1 cellular context compared by ENCODE assay signal in the genomic region with DNA sequence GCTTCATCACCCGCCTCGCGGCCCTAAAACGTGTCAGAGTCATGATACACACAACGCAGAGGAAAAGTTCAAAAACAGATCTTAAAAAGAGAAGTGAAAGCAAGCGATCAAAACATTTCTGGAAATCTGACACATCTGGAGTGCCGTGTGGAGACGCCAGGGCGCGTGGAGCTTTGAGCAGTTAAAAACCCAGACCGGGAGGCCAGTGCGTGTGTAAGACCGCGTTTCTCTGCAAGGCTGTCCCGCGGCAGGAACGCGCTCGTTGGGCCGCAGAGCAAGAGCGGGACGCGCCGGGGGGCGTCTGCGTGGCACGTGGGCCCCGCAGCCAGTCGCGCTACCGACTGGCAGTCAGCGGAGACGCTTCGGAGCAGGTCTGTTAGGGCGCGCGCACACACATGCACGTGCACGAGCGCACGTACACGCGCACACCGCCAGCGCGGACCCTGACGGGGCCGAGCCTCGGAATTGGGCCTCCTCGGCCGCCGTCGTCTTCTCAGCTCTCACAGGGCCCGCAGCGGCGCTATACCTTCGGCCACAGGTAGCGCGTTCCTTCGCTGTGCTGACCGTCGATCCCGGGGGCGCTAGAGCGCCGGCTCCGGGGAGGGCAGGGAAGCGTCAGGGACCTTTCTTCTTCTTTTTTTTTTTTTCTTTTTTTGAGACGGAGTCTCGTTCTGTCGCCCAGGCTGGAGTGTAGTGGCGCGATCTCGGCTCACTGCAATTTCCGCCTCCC.
TF ChIP-seq lines count a peak whose summit lies in the region.

No MANE protein-coding gene starts in this region.

TF ChIP-seq in HepG2, 621 proteins besides CTCF, POLR2A, EP300 and RAD21 (continued from another document and continues in another):
- TF ChIP-seq, protein P1, sequence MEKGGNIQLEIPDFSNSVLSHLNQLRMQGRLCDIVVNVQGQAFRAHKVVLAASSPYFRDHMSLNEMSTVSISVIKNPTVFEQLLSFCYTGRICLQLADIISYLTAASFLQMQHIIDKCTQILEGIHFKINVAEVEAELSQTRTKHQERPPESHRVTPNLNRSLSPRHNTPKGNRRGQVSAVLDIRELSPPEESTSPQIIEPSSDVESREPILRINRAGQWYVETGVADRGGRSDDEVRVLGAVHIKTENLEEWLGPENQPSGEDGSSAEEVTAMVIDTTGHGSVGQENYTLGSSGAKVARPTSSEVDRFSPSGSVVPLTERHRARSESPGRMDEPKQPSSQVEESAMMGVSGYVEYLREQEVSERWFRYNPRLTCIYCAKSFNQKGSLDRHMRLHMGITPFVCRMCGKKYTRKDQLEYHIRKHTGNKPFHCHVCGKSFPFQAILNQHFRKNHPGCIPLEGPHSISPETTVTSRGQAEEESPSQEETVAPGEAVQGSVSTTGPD (CRISPR knock-in tag; IDR thresholded peaks at IDR 0.05), result no peak
- TF ChIP-seq JUND (CRISPR knock-in tag; IDR thresholded peaks at IDR 0.05) (no peak; the same call in 1 of the 2 replicates), ELF1 (CRISPR knock-in tag; IDR thresholded peaks at IDR 0.05) (peak; percentile 39; the same call in 1 of the 2 replicates), ZNF142 (CRISPR knock-in tag; IDR thresholded peaks at IDR 0.05) (peak; percentile 77), FLYWCH1 (CRISPR knock-in tag; IDR thresholded peaks at IDR 0.05) (no peak), PITX1 (CRISPR knock-in tag; IDR thresholded peaks at IDR 0.05) (peak; percentile 81; the same call in 1 of the 2 replicates), ESRRA (CRISPR knock-in tag; IDR thresholded peaks at IDR 0.05; ENCODE audit: low read depth) (peak; percentile 65), ZNF550 (CRISPR knock-in tag; IDR thresholded peaks at IDR 0.05; ENCODE audit: borderline replicate concordance) (0 out of 2 replicates have a peak, but pooled peaks have one; percentile 81), KDM5B (CRISPR knock-in tag; IDR thresholded peaks at IDR 0.05; ENCODE audit: borderline replicate concordance) (peak; percentile 97), IRX3 (CRISPR knock-in tag; IDR thresholded peaks at IDR 0.05; ENCODE audit: borderline replicate concordance, low read depth) (peak; percentile 91; the same call in 1 of the 2 replicates), KDM3A (CRISPR knock-in tag; IDR thresholded peaks at IDR 0.05; ENCODE audit: low read depth) (peak; percentile 70; the same call in 1 of the 2 replicates), GLI4 (CRISPR knock-in tag; IDR thresholded peaks at IDR 0.05; ENCODE audit: borderline replicate concordance) (no peak), MAZ (IDR thresholded peaks at IDR 0.05; ENCODE audit: borderline replicate concordance, low read depth, low read length) (no peak), MAZ (CRISPR knock-in tag; IDR thresholded peaks at IDR 0.05; ENCODE audit: low read depth) (peak; percentile 60; the same call in 1 of the 2 replicates), ATM (IDR thresholded peaks at IDR 0.05; ENCODE audit: borderline replicate concordance) (no peak), GATAD1 (CRISPR knock-in tag; IDR thresholded peaks at IDR 0.05) (peak; percentile 79), GABPB1 (CRISPR knock-in tag; IDR thresholded peaks at IDR 0.05) (peak; percentile 83), ZFY (CRISPR knock-in tag; IDR thresholded peaks at IDR 0.05) (peak; percentile 86), ZNF552 (CRISPR knock-in tag; IDR thresholded peaks at IDR 0.05; ENCODE audit: borderline replicate concordance) (peak; percentile 79; the same call in 1 of the 2 replicates), NFKB2 (CRISPR knock-in tag; IDR thresholded peaks at IDR 0.05; ENCODE audit: borderline replicate concordance) (peak; percentile 98), SPEN (CRISPR knock-in tag; IDR thresholded peaks at IDR 0.05; ENCODE audit: low read depth) (peak; percentile 85), MLLT10 (CRISPR knock-in tag; IDR thresholded peaks at IDR 0.05) (no peak), ZFAT (CRISPR knock-in tag; conservative IDR thresholded peaks at IDR 0.05) (0 out of 2 replicates have a peak, but pooled peaks have one; percentile 65), CHD4 (IDR thresholded peaks at IDR 0.05; ENCODE audit: borderline replicate concordance, low read length) (no peak), ARID4A (CRISPR knock-in tag; IDR thresholded peaks at IDR 0.05; ENCODE audit: borderline replicate concordance) (peak; percentile 89), MED13 (CRISPR knock-in tag; IDR thresholded peaks at IDR 0.05) (peak; percentile 66), ZNF333 (CRISPR knock-in tag; IDR thresholded peaks at IDR 0.05; ENCODE audit: borderline replicate concordance) (peak; percentile 85; the same call in 1 of the 2 replicates), GZF1 (CRISPR knock-in tag; IDR thresholded peaks at IDR 0.05) (peak; percentile 85; the same call in 1 of the 2 replicates), ZNF841 (CRISPR knock-in tag; IDR thresholded peaks at IDR 0.05; ENCODE audit: borderline replicate concordance) (no peak)
- TF ChIP-seq, protein P2, sequence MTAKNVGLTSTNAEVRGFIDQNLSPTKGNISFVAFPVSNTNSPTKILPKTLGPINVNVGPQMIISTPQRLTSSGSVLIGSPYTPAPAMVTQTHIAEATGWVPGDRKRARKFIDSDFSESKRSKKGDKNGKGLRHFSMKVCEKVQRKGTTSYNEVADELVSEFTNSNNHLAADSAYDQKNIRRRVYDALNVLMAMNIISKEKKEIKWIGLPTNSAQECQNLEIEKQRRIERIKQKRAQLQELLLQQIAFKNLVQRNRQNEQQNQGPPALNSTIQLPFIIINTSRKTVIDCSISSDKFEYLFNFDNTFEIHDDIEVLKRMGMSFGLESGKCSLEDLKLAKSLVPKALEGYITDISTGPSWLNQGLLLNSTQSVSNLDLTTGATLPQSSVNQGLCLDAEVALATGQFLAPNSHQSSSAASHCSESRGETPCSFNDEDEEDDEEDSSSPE (CRISPR knock-in tag; IDR thresholded peaks at IDR 0.05), result peak; percentile 84
- TF ChIP-seq, protein P3, sequence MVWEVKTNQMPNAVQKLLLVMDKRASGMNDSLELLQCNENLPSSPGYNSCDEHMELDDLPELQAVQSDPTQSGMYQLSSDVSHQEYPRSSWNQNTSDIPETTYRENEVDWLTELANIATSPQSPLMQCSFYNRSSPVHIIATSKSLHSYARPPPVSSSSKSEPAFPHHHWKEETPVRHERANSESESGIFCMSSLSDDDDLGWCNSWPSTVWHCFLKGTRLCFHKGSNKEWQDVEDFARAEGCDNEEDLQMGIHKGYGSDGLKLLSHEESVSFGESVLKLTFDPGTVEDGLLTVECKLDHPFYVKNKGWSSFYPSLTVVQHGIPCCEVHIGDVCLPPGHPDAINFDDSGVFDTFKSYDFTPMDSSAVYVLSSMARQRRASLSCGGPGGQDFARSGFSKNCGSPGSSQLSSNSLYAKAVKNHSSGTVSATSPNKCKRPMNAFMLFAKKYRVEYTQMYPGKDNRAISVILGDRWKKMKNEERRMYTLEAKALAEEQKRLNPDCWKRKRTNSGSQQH (CRISPR knock-in tag; IDR thresholded peaks at IDR 0.05; ENCODE audit: low read depth), result no peak
- TF ChIP-seq, protein P4, sequence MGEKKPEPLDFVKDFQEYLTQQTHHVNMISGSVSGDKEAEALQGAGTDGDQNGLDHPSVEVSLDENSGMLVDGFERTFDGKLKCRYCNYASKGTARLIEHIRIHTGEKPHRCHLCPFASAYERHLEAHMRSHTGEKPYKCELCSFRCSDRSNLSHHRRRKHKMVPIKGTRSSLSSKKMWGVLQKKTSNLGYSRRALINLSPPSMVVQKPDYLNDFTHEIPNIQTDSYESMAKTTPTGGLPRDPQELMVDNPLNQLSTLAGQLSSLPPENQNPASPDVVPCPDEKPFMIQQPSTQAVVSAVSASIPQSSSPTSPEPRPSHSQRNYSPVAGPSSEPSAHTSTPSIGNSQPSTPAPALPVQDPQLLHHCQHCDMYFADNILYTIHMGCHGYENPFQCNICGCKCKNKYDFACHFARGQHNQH (CRISPR knock-in tag; IDR thresholded peaks at IDR 0.05), result peak; percentile 83
- TF ChIP-seq, protein P5, sequence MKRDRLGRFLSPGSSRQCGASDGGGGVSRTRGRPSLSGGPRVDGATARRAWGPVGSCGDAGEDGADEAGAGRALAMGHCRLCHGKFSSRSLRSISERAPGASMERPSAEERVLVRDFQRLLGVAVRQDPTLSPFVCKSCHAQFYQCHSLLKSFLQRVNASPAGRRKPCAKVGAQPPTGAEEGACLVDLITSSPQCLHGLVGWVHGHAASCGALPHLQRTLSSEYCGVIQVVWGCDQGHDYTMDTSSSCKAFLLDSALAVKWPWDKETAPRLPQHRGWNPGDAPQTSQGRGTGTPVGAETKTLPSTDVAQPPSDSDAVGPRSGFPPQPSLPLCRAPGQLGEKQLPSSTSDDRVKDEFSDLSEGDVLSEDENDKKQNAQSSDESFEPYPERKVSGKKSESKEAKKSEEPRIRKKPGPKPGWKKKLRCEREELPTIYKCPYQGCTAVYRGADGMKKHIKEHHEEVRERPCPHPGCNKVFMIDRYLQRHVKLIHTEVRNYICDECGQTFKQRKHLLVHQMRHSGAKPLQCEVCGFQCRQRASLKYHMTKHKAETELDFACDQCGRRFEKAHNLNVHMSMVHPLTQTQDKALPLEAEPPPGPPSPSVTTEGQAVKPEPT (CRISPR knock-in tag; IDR thresholded peaks at IDR 0.05; ENCODE audit: low read depth), result 0 out of 2 replicates have a peak, but pooled peaks have one; percentile 34
- TF ChIP-seq, protein P6, sequence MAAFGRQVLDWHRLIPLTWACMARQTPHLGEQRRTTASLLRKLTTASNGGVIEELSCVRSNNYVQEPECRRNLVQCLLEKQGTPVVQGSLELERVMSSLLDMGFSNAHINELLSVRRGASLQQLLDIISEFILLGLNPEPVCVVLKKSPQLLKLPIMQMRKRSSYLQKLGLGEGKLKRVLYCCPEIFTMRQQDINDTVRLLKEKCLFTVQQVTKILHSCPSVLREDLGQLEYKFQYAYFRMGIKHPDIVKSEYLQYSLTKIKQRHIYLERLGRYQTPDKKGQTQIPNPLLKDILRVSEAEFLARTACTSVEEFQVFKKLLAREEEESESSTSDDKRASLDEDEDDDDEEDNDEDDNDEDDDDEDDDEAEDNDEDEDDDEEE (CRISPR knock-in tag; IDR thresholded peaks at IDR 0.05), result 0 out of 2 replicates have a peak, but pooled peaks have one; percentile 32
- TF ChIP-seq, protein P7, sequence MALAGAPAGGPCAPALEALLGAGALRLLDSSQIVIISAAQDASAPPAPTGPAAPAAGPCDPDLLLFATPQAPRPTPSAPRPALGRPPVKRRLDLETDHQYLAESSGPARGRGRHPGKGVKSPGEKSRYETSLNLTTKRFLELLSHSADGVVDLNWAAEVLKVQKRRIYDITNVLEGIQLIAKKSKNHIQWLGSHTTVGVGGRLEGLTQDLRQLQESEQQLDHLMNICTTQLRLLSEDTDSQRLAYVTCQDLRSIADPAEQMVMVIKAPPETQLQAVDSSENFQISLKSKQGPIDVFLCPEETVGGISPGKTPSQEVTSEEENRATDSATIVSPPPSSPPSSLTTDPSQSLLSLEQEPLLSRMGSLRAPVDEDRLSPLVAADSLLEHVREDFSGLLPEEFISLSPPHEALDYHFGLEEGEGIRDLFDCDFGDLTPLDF (CRISPR knock-in tag; IDR thresholded peaks at IDR 0.05), result peak; percentile 78
